In the genomic region with DNA sequence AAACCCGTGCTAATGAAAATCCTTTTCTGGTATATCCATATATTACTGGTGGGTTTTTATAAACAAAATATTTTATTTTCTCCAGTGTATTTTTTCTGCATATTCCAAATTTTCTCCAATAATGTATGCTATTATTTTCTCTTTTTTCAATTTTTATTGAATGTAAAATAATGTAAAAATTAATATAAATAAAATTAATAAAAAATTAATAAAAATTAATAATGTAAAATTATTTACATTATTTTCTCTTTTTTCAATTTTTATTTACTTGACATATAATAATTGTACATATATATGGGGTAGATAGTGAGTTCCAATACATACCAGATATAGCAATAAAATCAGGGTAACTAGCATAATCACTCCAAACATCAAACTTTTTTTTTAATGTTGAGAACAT, we compare ENCODE assay signal across 25 cellular contexts. TPM values are rescaled to one million over a fixed set of nuclear protein-coding genes. Genes with fewer than 3 reads are reported as not detected.
DNase-seq lines count a peak whose midpoint lies in the region; ATAC-seq, FAIRE-seq and TF ChIP-seq lines count a peak whose summit lies in the region.
"Had no signal": no experiment of that assay in that cellular context is flagged by ENCODE, and none has a peak within 500 bp of the region (broad histone marks: within the 10 kb centered on the region; RNA-seq: fewer than 3 reads in every experiment).

No MANE protein-coding gene starts in this region.

- no peaks in the 10 kb centered on the region for H3K9me2 ChIP-seq in GM23248 (ENCODE audit: insufficient read depth)

- H3K4me1 Mint-ChIP-seq in activated naive CD8-positive, alpha-beta T cell treated with anti-CD3 and anti-CD28 coated beads for 36 hours: peaks cover 10% of the 10 kb centered on the region
- H3K4me1 Mint-ChIP-seq: CD14-positive monocyte; CD8-positive, alpha-beta memory T cell had no signal

- H3F3A ChIP-seq in GM23248 (ENCODE audit: insufficient read depth): no peaks in the 10 kb centered on the region

- no peak for DNase-seq in pancreas
- no peak for DNase-seq in activated naive CD8-positive, alpha-beta T cell treated with anti-CD3 and anti-CD28 coated beads for 36 hours
- DNase-seq in GM23248: no peak
- DNase-seq in cardiac septum (ENCODE audit: low spot score): no peak
- DNase-seq: ACHN; AML-193; BE2C; CD4-positive, alpha-beta T cell; CD8-positive, alpha-beta memory T cell; DMS 273 treated with DMSO at 0.1 percent for 48 hours; DMS79; EL; GF-D8; H7; HCEC 1CT had no signal

- H4K20me1 ChIP-seq in GM23248 (ENCODE audit: insufficient read depth): no peaks in the 10 kb centered on the region
- H4K20me1 ChIP-seq: BLaER1 treated with 17β-estradiol and CSF1 and Interleukin-3, amounts not matched to agents 10 nM and 100 nM had no signal

- ATAC-seq in pancreas (no peak), HG02610 (IDR thresholded peaks at IDR 0.05; ENCODE audit: unreplicated experiment) (no peak)
- ATAC-seq: A549 had no signal

- WGBS in pancreas, 2 donors: 82 to 88% methylated on average over 1 of the region's 1 CpG
- WGBS in GM23248 (ENCODE audit: low coverage in 1 of 2, low lambda C conversion rate in 2 of 2, missing lambda C conversion rate in 2 of 2), 2 experiments: 65 to 81% methylated on average over 1 of the region's 1 CpG

- H3K4me1 ChIP-seq in pancreas (no peaks in the 10 kb centered on the region), GM23248 (ENCODE audit: insufficient read depth) (no peaks in the 10 kb centered on the region)
- H3K4me1 ChIP-seq: A549; BE2C; BLaER1 treated with 17β-estradiol and CSF1 and Interleukin-3, amounts not matched to agents 10 nM and 100 nM had no signal

- no peaks in the 10 kb centered on the region for H3K36me3 ChIP-seq in pancreas
- H3K36me3 ChIP-seq in GM23248 (ENCODE audit: low read depth): no peaks in the 10 kb centered on the region
- H3K36me3 ChIP-seq: BE2C; BLaER1 treated with 17β-estradiol and CSF1 and Interleukin-3, amounts not matched to agents 10 nM and 100 nM had no signal

- peaks cover 3% of the 10 kb centered on the region for H3K36me3 Mint-ChIP-seq in activated naive CD8-positive, alpha-beta T cell treated with anti-CD3 and anti-CD28 coated beads for 36 hours
- H3K36me3 Mint-ChIP-seq: CD14-positive monocyte; CD8-positive, alpha-beta memory T cell had no signal

- H3K27ac Mint-ChIP-seq in activated naive CD8-positive, alpha-beta T cell treated with anti-CD3 and anti-CD28 coated beads for 36 hours: no peak overlapping the region
- H3K27ac Mint-ChIP-seq: CD14-positive monocyte; CD4-positive, alpha-beta T cell; CD8-positive, alpha-beta memory T cell had no signal

- H3K4me3 ChIP-seq in pancreas (no peak overlapping the region), GM23248 (no peak overlapping the region)
- H3K4me3 ChIP-seq: A549; BLaER1 treated with 17β-estradiol and CSF1 and Interleukin-3, amounts not matched to agents 10 nM and 100 nM had no signal

- no peak overlapping the region for H3K4me2 ChIP-seq in GM23248 (ENCODE audit: unreplicated experiment)
- H3K4me2 ChIP-seq: A549; BLaER1 treated with 17β-estradiol and CSF1 and Interleukin-3, amounts not matched to agents 10 nM and 100 nM had no signal

- H3K27me3 Mint-ChIP-seq in activated naive CD8-positive, alpha-beta T cell treated with anti-CD3 and anti-CD28 coated beads for 36 hours: no peaks in the 10 kb centered on the region
- H3K27me3 Mint-ChIP-seq: CD4-positive, alpha-beta T cell; CD8-positive, alpha-beta memory T cell had no signal

- FAIRE-seq in A204.1 (lab: Jason Lieb, UNC): peak; percentile 94
- FAIRE-seq in TTC549 (lab: Jason Lieb, UNC): peak; percentile 85
- FAIRE-seq in endometrium (lab: Jason Lieb, UNC): peak; percentile 92
- peak; percentile 96 for FAIRE-seq in pancreas (lab: Jason Lieb, UNC)
- FAIRE-seq: A549, GM18507, H1 had no signal

- intact Hi-C loops in pancreas (cut with DNase I): no loop called here
- intact Hi-C loops in cardiac septum (cut with DNase I): no loop called here

- H3K9me3 Mint-ChIP-seq in activated naive CD8-positive, alpha-beta T cell treated with anti-CD3 and anti-CD28 coated beads for 36 hours: no peaks in the 10 kb centered on the region
- H3K9me3 Mint-ChIP-seq: CD4-positive, alpha-beta T cell; CD8-positive, alpha-beta memory T cell had no signal

- H3K9ac ChIP-seq in GM23248: no peak overlapping the region
- H3K9ac ChIP-seq: BLaER1 treated with 17β-estradiol and CSF1 and Interleukin-3, amounts not matched to agents 10 nM and 100 nM had no signal

- no peaks in the 10 kb centered on the region for H3K79me2 ChIP-seq in GM23248 (ENCODE audit: insufficient read depth)

- no peak overlapping the region for H3K4me3 Mint-ChIP-seq in activated naive CD8-positive, alpha-beta T cell treated with anti-CD3 and anti-CD28 coated beads for 36 hours
- H3K4me3 Mint-ChIP-seq: CD14-positive monocyte; CD4-positive, alpha-beta T cell; CD8-positive, alpha-beta memory T cell had no signal

- TF ChIP-seq CTCF in pancreas (IDR thresholded peaks at IDR 0.05): no peak

- H3K27me3 ChIP-seq in pancreas (no peaks in the 10 kb centered on the region), GM23248 (replicated peaks; ENCODE audit: insufficient read depth) (no peaks in the 10 kb centered on the region)
- H3K27me3 ChIP-seq: BE2C; BLaER1 treated with 17β-estradiol and CSF1 and Interleukin-3, amounts not matched to agents 10 nM and 100 nM had no signal

- in situ Hi-C loops in GM23248 (cut with MboI): no loop called here

- H2AFZ ChIP-seq in GM23248: no peak overlapping the region

- H3K9me3 ChIP-seq in pancreas (no peaks in the 10 kb centered on the region), GM23248 (ENCODE audit: low read depth) (no peaks in the 10 kb centered on the region)
- H3K9me3 ChIP-seq: A549, BE2C had no signal

- H3K27ac ChIP-seq in pancreas (no peak overlapping the region), GM23248 (no peak overlapping the region)
- H3K27ac ChIP-seq: 22Rv1; A549; BLaER1 treated with 17β-estradiol and CSF1 and Interleukin-3, amounts not matched to agents 10 nM and 100 nM had no signal

RNA-seq across cellular contexts. Expression of gene OXSM, which starts 56.4 kb away (rescaled TPM):
- total RNA-seq in pancreas: 1 to 10 TPM; 3.5 to 7.7 (median 6.4) TPM
- polyA plus RNA-seq in pancreas: 10 to 100 TPM in 1 of 2 donors, 1 to 10 TPM in 1; 8.9 to 13.8 TPM
- 10 to 100 TPM; 14.2 to 15.0 TPM for total RNA-seq in activated naive CD8-positive, alpha-beta T cell treated with anti-CD3 and anti-CD28 coated beads for 36 hours
- total RNA-seq in GM23248 (2014; rRNA removed; shearing (Covaris generic)): 13.1 and 17.5 TPM in 2 replicates
- polyA plus RNA-seq in GM23248 (2016; fragmentation: Nextera tagmentation; extraction: Ambion mirVana): 20.0 and 20.3 TPM in 2 replicates
- total RNA-seq in cardiac septum: 11.0 TPM
